Comparison of ENCODE assay signal across 20 cellular contexts in genomic region chr10:109945473-109946177, GRCh38. TPM values are rescaled to one million over a fixed set of nuclear protein-coding genes. Genes with fewer than 3 reads are reported as not detected.
A peak's percentile ranks its signal among the peaks of the same experiment; 100 is the strongest.
DNase-seq lines count a peak whose midpoint lies in the region; ATAC-seq, FAIRE-seq and TF ChIP-seq lines count a peak whose summit lies in the region.
"Had no signal": no experiment of that assay in that cellular context is flagged by ENCODE, and none has a peak within 500 bp of the region (broad histone marks: within the 10 kb centered on the region; RNA-seq: fewer than 3 reads in every experiment).

No MANE protein-coding gene starts in this region.

- no peak overlapping the region for H3K4me3 Mint-ChIP-seq in nephron
- H3K4me3 Mint-ChIP-seq: CD4-positive, CD25-positive, alpha-beta regulatory T cell; H9; IgD-negative memory B cell had no signal

- no peaks in the 10 kb centered on the region; a peak in 1 of 5 replicates for H3K27me3 ChIP-seq in K562 (ENCODE audit: control insufficient read depth in 2 of 2, insufficient read depth in 2 of 2, low read length in 2 of 2)
- H3K27me3 ChIP-seq: BE2C had no signal

- no peaks in the 10 kb centered on the region for H4K20me1 ChIP-seq in K562 (replicated peaks; ENCODE audit: control insufficient read depth, insufficient read depth, low read length)

- no TSS peak for BruUV-seq in K562 (replicated peaks; lab: Mats Ljungman, UMichigan)

- H2AFZ ChIP-seq in K562 (ENCODE audit: low read depth, low read length): no peak overlapping the region

- ATAC-seq in K562: no peak
- peak; percentile 73 for ATAC-seq in left colon
- no peak for ATAC-seq in HG02938 (IDR thresholded peaks at IDR 0.05; ENCODE audit: unreplicated experiment)
- ATAC-seq in GM18909 (IDR thresholded peaks at IDR 0.05; ENCODE audit: poor library complexity, unreplicated experiment): no peak
- ATAC-seq: HepG2 had no signal

- H3K9me3 Mint-ChIP-seq in nephron: no peaks in the 10 kb centered on the region
- H3K9me3 Mint-ChIP-seq: H9, IgD-negative memory B cell had no signal

- no peak overlapping the region for H3K27ac ChIP-seq in K562 (ENCODE audit: extremely low read depth, low read depth, low read length)

- H3K79me2 ChIP-seq in K562 (ENCODE audit: control insufficient read depth, insufficient read depth, low read length): no peaks in the 10 kb centered on the region

- TF ChIP-seq POLR2A in GM12892 (IDR thresholded peaks at IDR 0.05; ENCODE audit: low read depth, low read length): no peak
- TF ChIP-seq POLR2A in K562 (conservative IDR thresholded peaks at IDR 0.05): no peak

- DNase-seq in GM12892 (ENCODE audit: insufficient read length) (no peak), K562 (ENCODE audit: extremely low read depth in 1 of 4, low spot score in 3 of 4) (no peak), left colon (no peak), NCI-H1092 (lab: John Stamatoyannopoulos, UW) (no peak)
- DNase-seq: ACHN; BE2C; C1 segment of cervical spinal cord; CD4-positive, CD25-positive, alpha-beta regulatory T cell; DMS153; DMS79; GDM1; H9; KG1 had no signal

- TF ChIP-seq RAD21 in K562 (CRISPR knock-in tag; conservative IDR thresholded peaks at IDR 0.05 in 1 of 2, IDR thresholded peaks at IDR 0.05 in 1 of 2): no peak

- H3K9me3 ChIP-seq in K562 (replicated peaks; ENCODE audit: control insufficient read depth, insufficient read depth, low read depth, low read length): no peaks in the 10 kb centered on the region
- H3K9me3 ChIP-seq: BE2C had no signal

- TF ChIP-seq EP300 in K562 (IDR thresholded peaks at IDR 0.05; ENCODE audit: low read length): no peak

- H3K27me3 Mint-ChIP-seq in nephron (ENCODE audit: low read depth): no peaks in the 10 kb centered on the region

- CTCF ChIA-PET in K562 (lab: Yijun Ruan, JAX; ENCODE audit: low intra/inter-chr PET ratio): no interaction called here

- H3K27ac Mint-ChIP-seq in nephron: peak overlapping the region in 2 of 3 experiments; percentile 10 to 24
- H3K27ac Mint-ChIP-seq: CD4-positive, CD25-positive, alpha-beta regulatory T cell; H9 had no signal

- no peaks in the 10 kb centered on the region for H3K9me1 ChIP-seq in K562 (ENCODE audit: control insufficient read depth, insufficient read depth, low read length)

- in situ Hi-C loops in K562 (cut with MboI): no loop called here

- H3K36me3 Mint-ChIP-seq in nephron (ENCODE audit: low read depth): peaks cover 5% of the 10 kb centered on the region
- H3K36me3 Mint-ChIP-seq: CD4-positive, CD25-positive, alpha-beta regulatory T cell had no signal

- no peak for TF ChIP-seq CTCF in K562 (IDR thresholded peaks at IDR 0.05 in 2 of 3, conservative IDR thresholded peaks at IDR 0.05 in 1 of 3; ENCODE audit: insufficient read depth in 2 of 3, low read depth in 1 of 3, low read length in 3 of 3)
- no peak for TF ChIP-seq CTCF in nephron (IDR thresholded peaks at IDR 0.05; ENCODE audit: unreplicated experiment in 3 of 3)

- FAIRE-seq in GM12892 (lab: Jason Lieb, UNC) (peak; percentile 30), K562 (lab: Jason Lieb, UNC) (no peak)
- FAIRE-seq: A204.1, H1, HepG2 had no signal

- peaks cover 0 to 7% of the 10 kb centered on the region in 2 experiments; a peak in 3 of 5 replicates for H3K4me1 ChIP-seq in K562 (replicated peaks in 1 of 2; ENCODE audit: control insufficient read depth in 2 of 2, insufficient read depth in 2 of 2, low read length in 2 of 2)
- H3K4me1 ChIP-seq: BE2C had no signal

- no peak overlapping the region for H3K9ac ChIP-seq in K562 (ENCODE audit: insufficient read depth in 1 of 2, low read depth in 2 of 2, low read length in 2 of 2)

- 8% methylated on average over 4 of the region's 4 CpGs for WGBS in K562 (ENCODE audit: insufficient coverage, low coverage, missing lambda C conversion rate)

- H3K4me1 Mint-ChIP-seq in nephron: peaks cover 25% of the 10 kb centered on the region

- POLR2A ChIA-PET in K562 (lab: Yijun Ruan, JAX): no interaction called here

- intact Hi-C loops in K562 (cut with micrococcal nuclease) (no loop called here), left colon (cut with DNase I, micrococcal nuclease) (no loop called here)

- no peak overlapping the region for H3K4me3 ChIP-seq in K562

- no peaks in the 10 kb centered on the region for H3K36me3 ChIP-seq in K562 (ENCODE audit: control insufficient read depth, insufficient read depth, low read length)
- H3K36me3 ChIP-seq: BE2C had no signal

- H3K4me2 ChIP-seq in K562 (ENCODE audit: insufficient read depth, low read length): no peak overlapping the region

TF ChIP-seq in K562, 482 proteins besides CTCF, POLR2A, EP300 and RAD21 (continues in another document):
- no peak for TF ChIP-seq ZNF408 (CRISPR knock-in tag; IDR thresholded peaks at IDR 0.05; ENCODE audit: low read depth)
- TF ChIP-seq PREB (CRISPR knock-in tag; IDR thresholded peaks at IDR 0.05): no peak

RNA-seq across cellular contexts. Expression of gene XPNPEP1, which starts 22.3 kb away (rescaled TPM):
- 35.7 TPM for polyA plus RNA-seq in GM12892 (2012; ENCODE audit: missing spikeins)
- 76.3 and 157 TPM in 2 replicates for total RNA-seq in K562 (2011; cell fraction: chromatin; rRNA removed; ENCODE audit: low replicate concordance)
- total RNA-seq in K562 (2011; cell fraction: nucleolus; rRNA removed): 77.2 and 79.0 TPM in 2 replicates
- 76.5 and 76.6 TPM in 2 replicates for total RNA-seq in K562 (2011; cell fraction: nucleoplasm; rRNA removed)
- total RNA-seq in K562 (2014; rRNA removed): 40.1 and 50.2 TPM in 2 replicates
- total RNA-seq in K562 (2014; rRNA removed; fragmentation: Illumina TruSeq; extraction: Trizol): 37.7 and 39.8 TPM in 2 replicates
- 35.6 and 39.1 TPM in 2 replicates for total RNA-seq in K562 (2015; rRNA removed; fragmentation: Illumina TruSeq; extraction: Trizol)
- total RNA-seq in K562 (2021): 32.8 and 43.0 TPM in 2 replicates
- 93.5 and 120 TPM in 2 replicates for polyA plus RNA-seq in K562 (2011; rRNA removed)
- 250 and 271 TPM in 2 replicates for polyA plus RNA-seq in K562 (2011; cell fraction: cytosol; rRNA removed)
- 148 and 194 TPM in 2 replicates for polyA plus RNA-seq in K562 (2011; cell fraction: nucleus; rRNA removed)
- 29.6 and 49.8 TPM in 2 replicates for polyA plus RNA-seq in K562 (2012)
- polyA plus RNA-seq in K562 (2014; fragmentation: Illumina TruSeq; extraction: Trizol): 62.6 and 66.5 TPM in 2 replicates
- 10 to 100 TPM; 24.2 to 50.6 TPM for polyA plus RNA-seq in K562 (2014; fragmentation: Nextera tagmentation; extraction: Ambion mirVana)
- 42.2 and 58.7 TPM in 2 replicates for polyA plus RNA-seq in K562 (2014; rRNA removed)
- polyA minus RNA-seq in K562 (2011; rRNA and poly(A)+ RNA removed): 159 and 165 TPM in 2 replicates
- 75.6 and 82.5 TPM in 2 replicates for polyA minus RNA-seq in K562 (2011; cell fraction: cytosol; rRNA and poly(A)+ RNA removed)
- 67.7 and 116 TPM in 2 replicates for polyA minus RNA-seq in K562 (2011; cell fraction: nucleus; rRNA and poly(A)+ RNA removed)
- 100 to 1,000 TPM in 1 of 2 donors, 10 to 100 TPM in 1; 77.5 to 115 TPM for total RNA-seq in left colon
